ENCODE assay signal across 8 cellular contexts in genomic region chr16:21599158-21599993, GRCh38.
DNase-seq lines count a peak whose midpoint lies in the region; ATAC-seq and TF ChIP-seq lines count a peak whose summit lies in the region.

METTL9 (plus strand) TSS chr16:21599577; CDS start chr16:21599734, 157 bp downstream.

- H3K9me3 ChIP-seq in iPS DF 6.9 (ENCODE audit: control insufficient read depth, insufficient read depth, low read length) = no peaks in the 10 kb centered on the region

- in situ Hi-C loops in brain microvascular endothelial cell (cut with HindIII; ENCODE audit: low pct_ligation_motif_present, low sequenced_read_pairs) = no loop called here

- no peaks in the 10 kb centered on the region for H3K4me1 ChIP-seq in iPS DF 6.9 (ENCODE audit: control insufficient read depth, insufficient read depth, low read length)

- H3K36me3 ChIP-seq in brain microvascular endothelial cell (replicated peaks) = no peaks in the 10 kb centered on the region
- no peaks in the 10 kb centered on the region for H3K36me3 ChIP-seq in iPS DF 6.9 (ENCODE audit: control insufficient read depth, insufficient read depth, low read length)

- peak within 1 kb of the TSS; percentile 86 for H3K27ac ChIP-seq in 22Rv1
- H3K27ac ChIP-seq in brain microvascular endothelial cell = peak within 1 kb of the TSS; percentile 83
- no peak within 1 kb of the TSS for H3K27ac ChIP-seq in iPS DF 6.9 (ENCODE audit: low read length)

- peak; percentile 76 for DNase-seq in NCI-H2107 treated with DMSO at 0.1 percent for 48 hours (lab: John Stamatoyannopoulos, UW; ENCODE audit: unreplicated experiment)
- peak; percentile 96 for DNase-seq in UCSD-AML1 (lab: John Stamatoyannopoulos, UW; ENCODE audit: unreplicated experiment)
- DNase-seq in brain microvascular endothelial cell = peak; percentile 90
- DNase-seq in iPS DF 6.9 (ENCODE audit: low read depth, low spot score) = peak; percentile 84
- peak; percentile 87 for DNase-seq in skeletal muscle cell (ENCODE audit: low read depth)

- WGBS in iPS DF 6.9 (ENCODE audit: insufficient coverage, insufficient read length) = no CpG with 5 or more reads among the region's 93 CpGs

- H3K4me3 ChIP-seq in brain microvascular endothelial cell (ENCODE audit: low read depth, low read length) = peak within 1 kb of the TSS; percentile 72
- peak within 1 kb of the TSS; percentile 92 for H3K4me3 ChIP-seq in iPS DF 6.9 (ENCODE audit: low read length)
- peak within 1 kb of the TSS; percentile 79 for H3K4me3 ChIP-seq in skeletal muscle cell (ENCODE audit: low read depth, low read length)

- no peaks in the 10 kb centered on the region for H3K27me3 ChIP-seq in brain microvascular endothelial cell (replicated peaks)
- H3K27me3 ChIP-seq in iPS DF 6.9 (ENCODE audit: control insufficient read depth, insufficient read depth, low read length) = no peaks in the 10 kb centered on the region

- TF ChIP-seq CTCF in 22Rv1 (IDR thresholded peaks at IDR 0.05) = 0 out of 2 replicates have a peak, but pooled peaks have one; percentile 17
- TF ChIP-seq CTCF in brain microvascular endothelial cell (IDR thresholded peaks at IDR 0.05; ENCODE audit: low read depth, low read length, missing control alignments) = no peak

- ATAC-seq in GM18520 (IDR thresholded peaks at IDR 0.05; ENCODE audit: unreplicated experiment) (peak; percentile 83), HG03064 (IDR thresholded peaks at IDR 0.05; ENCODE audit: low read depth, unreplicated experiment) (peak; percentile 86)
